ENCODE assay signal across 11 cellular contexts in the genomic region with DNA sequence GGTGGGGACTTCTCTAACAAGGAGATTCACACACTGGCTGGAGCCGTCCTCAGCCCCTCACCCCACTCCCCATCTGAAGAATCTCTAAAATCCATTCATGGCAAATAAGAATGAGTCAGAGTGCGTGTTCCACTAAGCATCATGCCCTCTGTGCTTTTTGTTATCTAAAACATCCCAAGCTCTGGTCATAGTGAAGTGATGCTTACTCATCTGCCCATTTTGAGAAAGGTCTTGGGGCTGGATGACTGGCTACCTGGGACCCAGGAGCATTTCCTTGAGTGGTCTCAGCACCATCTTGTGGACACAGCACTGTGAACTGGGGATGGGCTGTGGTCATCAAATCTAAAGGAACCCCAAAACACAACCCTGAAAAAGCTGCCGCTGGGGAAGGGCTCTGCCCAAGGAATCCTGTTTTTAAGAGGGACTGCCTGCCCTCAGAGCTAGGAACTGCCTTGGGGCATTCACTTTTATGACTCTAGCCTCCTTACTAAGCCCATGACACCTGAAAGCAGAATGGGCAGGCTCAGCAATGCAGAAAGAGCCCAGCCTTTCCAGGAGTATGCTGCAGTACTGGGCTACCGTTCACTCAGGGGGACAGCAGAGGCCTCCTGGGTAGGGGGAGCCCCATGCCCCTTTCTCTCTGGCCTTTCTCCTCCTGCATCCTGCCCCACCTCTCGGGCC. TPM values are rescaled to one million over a fixed set of nuclear protein-coding genes. Genes with fewer than 3 reads are reported as not detected.
DNase-seq lines count a peak whose midpoint lies in the region; ATAC-seq and TF ChIP-seq lines count a peak whose summit lies in the region.
"Had no signal": no experiment of that assay in that cellular context is flagged by ENCODE, and none has a peak within 500 bp of the region (broad histone marks: within the 10 kb centered on the region; RNA-seq: fewer than 3 reads in every experiment).

No MANE protein-coding gene starts in this region.

- no peak overlapping the region for H3K4me2 ChIP-seq in mammary epithelial cell (ENCODE audit: insufficient read depth, low read depth, low read length)

- H3K27me3 ChIP-seq in mammary epithelial cell (ENCODE audit: insufficient read depth, low read length) (no peaks in the 10 kb centered on the region), thyroid gland (no peaks in the 10 kb centered on the region)

- no peaks in the 10 kb centered on the region for H3K9me3 Mint-ChIP-seq in MCF 10A (ENCODE audit: unreplicated experiment)
- H3K9me3 Mint-ChIP-seq in activated T-helper 1 cell treated with anti-CD3 and anti-CD28 coated beads, Interleukin-12 subunit alpha, Interleukin-12 subunit beta, Interleukin-2, Interleukin-4 antibody, amounts not matched to agents 30 ng/mL and 10 ng/mL and 1 ng/mL, durations not matched to agents 14 hours and 24 hours and 36 hours = peaks cover 7% of the 10 kb centered on the region

- H3K27ac Mint-ChIP-seq in MCF 10A (ENCODE audit: low read depth, unreplicated experiment) = peak overlapping the region; percentile 80
- peak overlapping the region; percentile 2 for H3K27ac Mint-ChIP-seq in activated T-helper 1 cell treated with anti-CD3 and anti-CD28 coated beads, Interleukin-12 subunit alpha, Interleukin-12 subunit beta, Interleukin-2, Interleukin-4 antibody, amounts not matched to agents 30 ng/mL and 10 ng/mL and 1 ng/mL, durations not matched to agents 14 hours and 24 hours and 36 hours

- no peaks in the 10 kb centered on the region for H4K20me1 ChIP-seq in mammary epithelial cell (ENCODE audit: insufficient read depth, low read length)

- H3K9me3 ChIP-seq in mammary epithelial cell (replicated peaks; ENCODE audit: insufficient read depth, low read length) = no peaks in the 10 kb centered on the region
- no peaks in the 10 kb centered on the region for H3K9me3 ChIP-seq in thyroid gland

- no peak for DNase-seq in MCF 10A (ENCODE audit: unreplicated experiment)
- DNase-seq in mammary epithelial cell = no peak
- no peak for DNase-seq in activated T-helper 1 cell treated with anti-CD3 and anti-CD28 coated beads, Interleukin-12 subunit alpha, Interleukin-12 subunit beta, Interleukin-2, Interleukin-4 antibody, amounts not matched to agents 30 ng/mL and 10 ng/mL and 1 ng/mL, durations not matched to agents 14 hours and 24 hours and 36 hours (ENCODE audit: low spot score)
- peak; percentile 84 for DNase-seq in fibroblast of the aortic adventitia (ENCODE audit: low read depth)
- DNase-seq in thyroid gland = no peak
- no peak for DNase-seq in HUDEP-2 (lab: John Stamatoyannopoulos, UW; ENCODE audit: unreplicated experiment in 76 of 76)
- DNase-seq in NCI-H510A (lab: John Stamatoyannopoulos, UW) = no peak
- DNase-seq: activated gamma-delta T cell, NCI-H2029 treated with DMSO at 0.1 percent for 48 hours, WERI-Rb-1 had no signal

- CTCF ChIA-PET in MCF 10A (lab: Yijun Ruan, JAX) (interaction anchor here (0.7 to 2.1 kb wide), 3 partner anchors 20 to 116 kb away, joined by 3 to 7 read pairs (median 3); no protein-coding TSS in a partner anchor), mammary epithelial cell (lab: Charles Lee; ENCODE audit: low non-redundant PET) (no interaction called here)

- dilution Hi-C loops in mammary epithelial cell (cut with HindIII; ENCODE audit: low sequenced_read_pairs) = no loop called here

- BruUV-seq in MCF 10A (replicated peaks; lab: Mats Ljungman, UMichigan) (no TSS peak), mammary epithelial cell (replicated peaks; lab: Mats Ljungman, UMichigan) (no TSS peak)

- peaks cover 29% of the 10 kb centered on the region for H3K4me1 Mint-ChIP-seq in MCF 10A (ENCODE audit: insufficient read depth, unreplicated experiment)
- peaks cover 11% of the 10 kb centered on the region for H3K4me1 Mint-ChIP-seq in activated T-helper 1 cell treated with anti-CD3 and anti-CD28 coated beads, Interleukin-12 subunit alpha, Interleukin-12 subunit beta, Interleukin-2, Interleukin-4 antibody, amounts not matched to agents 30 ng/mL and 10 ng/mL and 1 ng/mL, durations not matched to agents 14 hours and 24 hours and 36 hours (ENCODE audit: low read depth)

- H3K9ac ChIP-seq in mammary epithelial cell (ENCODE audit: insufficient read depth, low read length) = no peak overlapping the region

- peaks cover 5% of the 10 kb centered on the region for H3K36me3 ChIP-seq in mammary epithelial cell (ENCODE audit: insufficient read depth, low read length)
- no peaks in the 10 kb centered on the region for H3K36me3 ChIP-seq in thyroid gland
- H3K36me3 ChIP-seq: WERI-Rb-1 had no signal

- in situ Hi-C loops in mammary epithelial cell (cut with MboI; ENCODE audit: low sequenced_read_pairs in 2 of 2) = no loop called here

- H3K4me1 ChIP-seq in mammary epithelial cell (ENCODE audit: insufficient read depth, low read length) (peaks cover 25% of the 10 kb centered on the region), thyroid gland (peaks cover 34 to 47% of the 10 kb centered on the region in 2 donors)

- ATAC-seq in GM19023 (IDR thresholded peaks at IDR 0.05; ENCODE audit: unreplicated experiment) = no peak

- H3K27ac ChIP-seq in mammary epithelial cell (ENCODE audit: insufficient read depth, low read depth, low read length) (no peak overlapping the region), thyroid gland (peak overlapping the region in 2 of 3 donors; percentile 32 to 73)
- H3K27ac ChIP-seq: WERI-Rb-1 had no signal

- intact Hi-C loops in MCF 10A (cut with micrococcal nuclease) (no loop called here), mammary epithelial cell (cut with micrococcal nuclease) (no loop called here), thyroid gland (cut with DNase I) (no loop called here)
- intact Hi-C loops in activated T-helper 1 cell treated with anti-CD3 and anti-CD28 coated beads, Interleukin-12 subunit alpha, Interleukin-12 subunit beta, Interleukin-2, Interleukin-4 antibody, amounts not matched to agents 30 ng/mL and 10 ng/mL and 1 ng/mL, durations not matched to agents 14 hours and 24 hours and 36 hours (cut with micrococcal nuclease) = no loop called here

- no peaks in the 10 kb centered on the region for H3K27me3 Mint-ChIP-seq in MCF 10A (ENCODE audit: insufficient read depth, unreplicated experiment)
- no peaks in the 10 kb centered on the region for H3K27me3 Mint-ChIP-seq in activated T-helper 1 cell treated with anti-CD3 and anti-CD28 coated beads, Interleukin-12 subunit alpha, Interleukin-12 subunit beta, Interleukin-2, Interleukin-4 antibody, amounts not matched to agents 30 ng/mL and 10 ng/mL and 1 ng/mL, durations not matched to agents 14 hours and 24 hours and 36 hours (ENCODE audit: insufficient read depth)

- H3K4me3 ChIP-seq in mammary epithelial cell (replicated peaks in 1 of 3; ENCODE audit: insufficient read depth in 1 of 3, low read depth in 2 of 3, low read length in 3 of 3) (no peak overlapping the region), fibroblast of the aortic adventitia (ENCODE audit: low read depth, low read length) (no peak overlapping the region), thyroid gland (replicated peaks in 1 of 3) (no peak overlapping the region)

- peaks cover 86% of the 10 kb centered on the region for H3K36me3 Mint-ChIP-seq in MCF 10A (ENCODE audit: insufficient read depth, unreplicated experiment)
- H3K36me3 Mint-ChIP-seq in activated T-helper 1 cell treated with anti-CD3 and anti-CD28 coated beads, Interleukin-12 subunit alpha, Interleukin-12 subunit beta, Interleukin-2, Interleukin-4 antibody, amounts not matched to agents 30 ng/mL and 10 ng/mL and 1 ng/mL, durations not matched to agents 14 hours and 24 hours and 36 hours (ENCODE audit: low read depth) = peaks cover 29% of the 10 kb centered on the region

- POLR2A ChIA-PET in MCF 10A (lab: Yijun Ruan, JAX) = interaction anchor here (1.0 to 5.8 kb wide), 3 partner anchors 10 to 56 kb away, joined by 3 to 27 read pairs (median 4); no protein-coding TSS in a partner anchor

- TF ChIP-seq CTCF in MCF 10A (IDR thresholded peaks at IDR 0.05; ENCODE audit: unreplicated experiment) = no peak
- TF ChIP-seq CTCF in mammary epithelial cell (conservative IDR thresholded peaks at IDR 0.05 in 1 of 2, IDR thresholded peaks at IDR 0.05 in 1 of 2; ENCODE audit: extremely low read depth in 1 of 2, insufficient read depth in 1 of 2, low read depth in 1 of 2, low read length in 2 of 2) = no peak
- no peak for TF ChIP-seq CTCF in fibroblast of the aortic adventitia (IDR thresholded peaks at IDR 0.05; ENCODE audit: insufficient read depth, low read length)
- no peak for TF ChIP-seq CTCF in thyroid gland (IDR thresholded peaks at IDR 0.05)

- no peak overlapping the region for H2AFZ ChIP-seq in mammary epithelial cell (ENCODE audit: low read depth, low read length)

- TF ChIP-seq POLR2A in thyroid gland (IDR thresholded peaks at IDR 0.05) = no peak

- peaks cover 67% of the 10 kb centered on the region for H3K79me2 ChIP-seq in mammary epithelial cell (ENCODE audit: insufficient read depth, low read length)

- WGBS in mammary epithelial cell (ENCODE audit: low coverage, missing lambda C conversion rate) = 94% methylated on average over 3 of the region's 5 CpGs
- 89 to 98% methylated on average over 4 to 5 of the region's 5 CpGs for WGBS in thyroid gland, 2 donors

- H3K4me3 Mint-ChIP-seq in MCF 10A (ENCODE audit: unreplicated experiment) = no peak overlapping the region
- H3K4me3 Mint-ChIP-seq in activated T-helper 1 cell treated with anti-CD3 and anti-CD28 coated beads, Interleukin-12 subunit alpha, Interleukin-12 subunit beta, Interleukin-2, Interleukin-4 antibody, amounts not matched to agents 30 ng/mL and 10 ng/mL and 1 ng/mL, durations not matched to agents 14 hours and 24 hours and 36 hours = no peak overlapping the region

RNA-seq across cellular contexts. Expression of gene ZBTB38, which starts 53.5 kb away (rescaled TPM):
- total RNA-seq in MCF 10A (2022) (168 and 186 TPM in 2 replicates), mammary epithelial cell (100 to 1,000 TPM in 1 of 2 donors, 10 to 100 TPM in 1; 64.7 to 110 TPM), fibroblast of the aortic adventitia (ENCODE audit: low replicate concordance) (52.4 and 267 TPM in 2 replicates), thyroid gland (100 to 1,000 TPM; 143 to 185 (median 165) TPM)
- polyA plus RNA-seq in mammary epithelial cell = 33.8 TPM
- polyA minus RNA-seq in mammary epithelial cell = 57.1 TPM
- total RNA-seq in activated T-helper 1 cell treated with anti-CD3 and anti-CD28 coated beads, Interleukin-12 subunit alpha, Interleukin-12 subunit beta, Interleukin-2, Interleukin-4 antibody, amounts not matched to agents 30 ng/mL and 10 ng/mL and 1 ng/mL, durations not matched to agents 14 hours and 24 hours and 36 hours = 20.0 and 21.0 TPM in 2 replicates
